22 cellular contexts compared by ENCODE assay signal in genomic region chr3:41073190-41073589, GRCh38.
"Had no signal": no experiment of that assay in that cellular context is flagged by ENCODE, and none has a peak within 500 bp of the region (broad histone marks: within the 10 kb centered on the region; RNA-seq: fewer than 3 reads in every experiment).

No MANE protein-coding gene starts in this region.

- H3K36me3 ChIP-seq: sigmoid colon had no signal

- H3K4me3 ChIP-seq: body of pancreas, sigmoid colon, testis had no signal

- H3K4me1 ChIP-seq: body of pancreas, sigmoid colon had no signal

- H3K9me3 ChIP-seq: body of pancreas, sigmoid colon, testis had no signal

- H3K27me3 ChIP-seq: body of pancreas, sigmoid colon, testis had no signal

- DNase-seq: activated CD4-positive, alpha-beta memory T cell treated with anti-CD3 and anti-CD28 coated beads, Interleukin-2, amount 10 ng/mL, durations not matched to agents 7 days and 5 days; activated CD4-positive, alpha-beta T cell treated with anti-CD3 and anti-CD28 coated beads for 48 hours; activated effector memory CD4-positive, alpha-beta T cell treated with Interleukin-2 at 50 U/mL for 16 hours; activated naive CD4-positive, alpha-beta T cell treated with anti-CD3 and anti-CD28 coated beads, Interleukin-2, amount 10 ng/mL, durations not matched to agents 7 days and 5 days; activated T-cell treated with anti-CD3 and anti-CD28 coated beads, Interleukin-2, amount 50 U/mL, for 72 hours; anterior cingulate cortex; body of pancreas; central memory CD4-positive, alpha-beta T cell; glutamatergic neuron; hippocampal formation; left ventricle myocardium superior; midbrain; natural killer cell; retina; sigmoid colon; stimulated activated CD4-positive, alpha-beta T cell treated with anti-CD3 and anti-CD28 coated beads, Interleukin-2, amount 100 ng/mL, for 48 hours; stimulated activated CD8-positive, alpha-beta memory T cell treated with anti-CD3 and anti-CD28 coated beads, Interleukin-4, amount 100 ng/mL, for 48 hours; stimulated activated naive B cell treated with anti-CD40 and anti-IgM and Interleukin-4, amounts not matched to agents 10 μg/mL and 1 μg/mL and 100 μg/mL, for 72 hours; testis had no signal

- H3K27ac ChIP-seq: body of pancreas, epithelial cell of prostate, sigmoid colon, testis had no signal

- FAIRE-seq: colon, frontal cortex had no signal
